In genomic region chr16:31888735-31889134, GRCh38 we compare ENCODE assay signal across 19 cellular contexts. TPM values are rescaled to one million over a fixed set of nuclear protein-coding genes. Genes with fewer than 3 reads are reported as not detected.
DNase-seq lines count a peak whose midpoint lies in the region; ATAC-seq, FAIRE-seq and TF ChIP-seq lines count a peak whose summit lies in the region.
"Had no signal": no experiment of that assay in that cellular context is flagged by ENCODE, and none has a peak within 500 bp of the region (broad histone marks: within the 10 kb centered on the region; RNA-seq: fewer than 3 reads in every experiment).

No MANE protein-coding gene starts in this region.

- H3K27ac ChIP-seq in mammary epithelial cell (ENCODE audit: insufficient read depth, low read depth, low read length), result no peak overlapping the region
- no peak overlapping the region for H3K27ac ChIP-seq in K562 (ENCODE audit: extremely low read depth, low read depth, low read length)
- no peak overlapping the region for H3K27ac ChIP-seq in H9 (ENCODE audit: insufficient read length, low read depth, low read length)
- H3K27ac ChIP-seq: dorsolateral prefrontal cortex, lower lobe of right lung, upper lobe of right lung had no signal

- ATAC-seq in K562, result no peak
- peak; percentile 83 for ATAC-seq in stimulated activated effector memory CD8-positive, alpha-beta T cell treated with anti-CD3 and anti-CD28 coated beads, Interleukin-12 subunit alpha, Interleukin-12 subunit beta, amount 100 ng/mL, for 72 hours
- ATAC-seq: lower lobe of right lung, SK-N-SH treated with all-trans-retinoic acid at 6 μM for 48 hours, upper lobe of right lung, WTC11 had no signal

- H2BK5ac ChIP-seq in H9 (ENCODE audit: insufficient read length, low read length), result no peak overlapping the region

- intact Hi-C loops in MCF 10A (cut with micrococcal nuclease), result no loop called here
- intact Hi-C loops in mammary epithelial cell (cut with micrococcal nuclease), result no loop called here
- intact Hi-C loops in K562 (cut with micrococcal nuclease), result no loop called here

- no peaks in the 10 kb centered on the region for H3K79me1 ChIP-seq in H9 (ENCODE audit: insufficient read depth, low read depth, low read length, poor library complexity, severe bottlenecking)

- H3K9me3 Mint-ChIP-seq in T-helper 2 cell treated with Interferon-gamma antibody and Interleukin-4, amounts not matched to agents 5 μg/mL and 100 μg/mL, for 36 hours, result peaks cover 82% of the 10 kb centered on the region
- H3K9me3 Mint-ChIP-seq in MCF 10A (ENCODE audit: unreplicated experiment) (peaks cover 10% of the 10 kb centered on the region), H9 (peaks cover 27 to 73% of the 10 kb centered on the region in 2 experiments)
- peaks cover 11% of the 10 kb centered on the region for H3K9me3 Mint-ChIP-seq in stimulated activated effector memory CD8-positive, alpha-beta T cell treated with anti-CD3 and anti-CD28 coated beads, Interleukin-12 subunit alpha, Interleukin-12 subunit beta, amount 100 ng/mL, for 72 hours

- H3K27me3 Mint-ChIP-seq in T-helper 2 cell treated with Interferon-gamma antibody and Interleukin-4, amounts not matched to agents 5 μg/mL and 100 μg/mL, for 36 hours (ENCODE audit: low read depth), result no peaks in the 10 kb centered on the region
- H3K27me3 Mint-ChIP-seq in MCF 10A (ENCODE audit: insufficient read depth, unreplicated experiment) (no peaks in the 10 kb centered on the region), H9 (ENCODE audit: low read depth) (no peaks in the 10 kb centered on the region)

- H3K4me1 Mint-ChIP-seq in T-helper 2 cell treated with Interferon-gamma antibody and Interleukin-4, amounts not matched to agents 5 μg/mL and 100 μg/mL, for 36 hours (ENCODE audit: low read depth), result peaks cover 11% of the 10 kb centered on the region
- H3K4me1 Mint-ChIP-seq in MCF 10A (ENCODE audit: insufficient read depth, unreplicated experiment) (no peaks in the 10 kb centered on the region), H9 (no peaks in the 10 kb centered on the region)
- peaks cover 71% of the 10 kb centered on the region for H3K4me1 Mint-ChIP-seq in stimulated activated effector memory CD8-positive, alpha-beta T cell treated with anti-CD3 and anti-CD28 coated beads, Interleukin-12 subunit alpha, Interleukin-12 subunit beta, amount 100 ng/mL, for 72 hours
- H3K4me1 Mint-ChIP-seq: WTC11 had no signal

- no peak for TF ChIP-seq POLR2A in K562 (conservative IDR thresholded peaks at IDR 0.05)

- H2BK120ac ChIP-seq in H9 (ENCODE audit: low read depth, low read length, poor library complexity, severe bottlenecking), result no peak overlapping the region

- H3K36me3 Mint-ChIP-seq in T-helper 2 cell treated with Interferon-gamma antibody and Interleukin-4, amounts not matched to agents 5 μg/mL and 100 μg/mL, for 36 hours (ENCODE audit: low read depth), result peaks cover 99% of the 10 kb centered on the region
- peaks cover 92% of the 10 kb centered on the region for H3K36me3 Mint-ChIP-seq in MCF 10A (ENCODE audit: insufficient read depth, unreplicated experiment)
- peaks cover 100% of the 10 kb centered on the region for H3K36me3 Mint-ChIP-seq in stimulated activated effector memory CD8-positive, alpha-beta T cell treated with anti-CD3 and anti-CD28 coated beads, Interleukin-12 subunit alpha, Interleukin-12 subunit beta, amount 100 ng/mL, for 72 hours
- H3K36me3 Mint-ChIP-seq in H9 (ENCODE audit: insufficient read depth in 1 of 3, low read depth in 3 of 3), result peaks cover 92 to 98% (median 93%) of the 10 kb centered on the region in 3 experiments

- H3K9ac ChIP-seq in mammary epithelial cell (ENCODE audit: insufficient read depth, low read length) (no peak overlapping the region), K562 (ENCODE audit: insufficient read depth in 1 of 2, low read depth in 2 of 2, low read length in 2 of 2) (no peak overlapping the region), H9 (ENCODE audit: extremely low read depth, insufficient read length, low read length) (no peak overlapping the region)

- no peak overlapping the region for H2AK5ac ChIP-seq in H9 (ENCODE audit: insufficient read length, low read length)

- H4K20me1 ChIP-seq in mammary epithelial cell (ENCODE audit: insufficient read depth, low read length) (no peaks in the 10 kb centered on the region), K562 (replicated peaks; ENCODE audit: control insufficient read depth, insufficient read depth, low read length) (no peaks in the 10 kb centered on the region), H9 (ENCODE audit: control insufficient read depth, insufficient read depth, insufficient read length) (no peaks in the 10 kb centered on the region)

- BruUV-seq in MCF 10A (replicated peaks; lab: Mats Ljungman, UMichigan) (no TSS peak), mammary epithelial cell (replicated peaks; lab: Mats Ljungman, UMichigan) (no TSS peak), K562 (replicated peaks; lab: Mats Ljungman, UMichigan) (no TSS peak)

- H3K27me3 ChIP-seq in mammary epithelial cell (ENCODE audit: insufficient read depth, low read length) (no peaks in the 10 kb centered on the region), K562 (ENCODE audit: control insufficient read depth in 2 of 2, insufficient read depth in 2 of 2, low read length in 2 of 2) (no peaks in the 10 kb centered on the region), H9 (ENCODE audit: insufficient read depth, low read length) (no peaks in the 10 kb centered on the region)
- H3K27me3 ChIP-seq: dorsolateral prefrontal cortex, upper lobe of right lung had no signal

- POLR2A ChIA-PET in MCF 10A (lab: Yijun Ruan, JAX), result interaction anchor here (0.8 kb wide), 1 partner anchor 15 kb away, joined by 3 read pairs; the partner anchor contains the start of gene ZNF267
- POLR2A ChIA-PET in K562 (lab: Yijun Ruan, JAX), result no interaction called here

- TF ChIP-seq RAD21 in K562 (CRISPR knock-in tag; conservative IDR thresholded peaks at IDR 0.05 in 1 of 2, IDR thresholded peaks at IDR 0.05 in 1 of 2), result no peak

- H4K8ac ChIP-seq in H9 (replicated peaks; ENCODE audit: insufficient read length, low read depth, low read length), result no peak overlapping the region

- H4K91ac ChIP-seq in H9 (ENCODE audit: insufficient read length, low read depth, low read length), result no peak overlapping the region

- H3K36me3 ChIP-seq in mammary epithelial cell (ENCODE audit: insufficient read depth, low read length) (peaks cover 35% of the 10 kb centered on the region), K562 (ENCODE audit: control insufficient read depth, insufficient read depth, low read length) (peaks cover 99% of the 10 kb centered on the region)

- H3K4me1 ChIP-seq in mammary epithelial cell (ENCODE audit: insufficient read depth, low read length), result no peaks in the 10 kb centered on the region
- no peaks in the 10 kb centered on the region for H3K4me1 ChIP-seq in K562 (replicated peaks in 1 of 2; ENCODE audit: control insufficient read depth in 2 of 2, insufficient read depth in 2 of 2, low read length in 2 of 2)
- no peaks in the 10 kb centered on the region for H3K4me1 ChIP-seq in H9 (ENCODE audit: insufficient read depth, low read length)
- H3K4me1 ChIP-seq: lower lobe of right lung, upper lobe of right lung had no signal

- no peak overlapping the region for H4K5ac ChIP-seq in H9 (ENCODE audit: insufficient read length, low read depth, low read length)

- CTCF ChIA-PET in MCF 10A (lab: Yijun Ruan, JAX) (interaction anchor here (0.6 kb wide), 1 partner anchor 44 kb away, joined by 5 read pairs; no protein-coding TSS in a partner anchor), mammary epithelial cell (lab: Charles Lee; ENCODE audit: low non-redundant PET) (interaction anchor here (0.6 kb wide), 1 partner anchor 15 kb away, joined by 10 read pairs; the partner anchor contains the start of gene ZNF267), K562 (lab: Yijun Ruan, JAX; ENCODE audit: low intra/inter-chr PET ratio) (no interaction called here)

- H3K23ac ChIP-seq in H9 (ENCODE audit: insufficient read length, low read depth, low read length), result no peak overlapping the region

- H3K23me2 ChIP-seq in H9 (ENCODE audit: insufficient read length, low read depth, low read length, poor library complexity, severe bottlenecking), result no peaks in the 10 kb centered on the region

- no peak overlapping the region for H2BK15ac ChIP-seq in H9 (ENCODE audit: low read depth, low read length)

- TF ChIP-seq CTCF in MCF 10A (IDR thresholded peaks at IDR 0.05; ENCODE audit: unreplicated experiment), result no peak
- TF ChIP-seq CTCF in mammary epithelial cell (conservative IDR thresholded peaks at IDR 0.05 in 1 of 2, IDR thresholded peaks at IDR 0.05 in 1 of 2; ENCODE audit: extremely low read depth in 1 of 2, insufficient read depth in 1 of 2, low read depth in 1 of 2, low read length in 2 of 2), result no peak
- no peak for TF ChIP-seq CTCF in K562 (IDR thresholded peaks at IDR 0.05 in 2 of 3, conservative IDR thresholded peaks at IDR 0.05 in 1 of 3; ENCODE audit: insufficient read depth in 2 of 3, low read depth in 1 of 3, low read length in 3 of 3)
- no peak for TF ChIP-seq CTCF in H9 (conservative IDR thresholded peaks at IDR 0.05)

- in situ Hi-C loops in mammary epithelial cell (cut with MboI; ENCODE audit: low sequenced_read_pairs in 2 of 2) (loop anchor here in 1 of 2 donors (25.0 kb wide), 1 partner anchor 176 kb away; a partner anchor contains a TSS), K562 (cut with MboI) (no loop called here)

- H3K4me3 Mint-ChIP-seq in T-helper 2 cell treated with Interferon-gamma antibody and Interleukin-4, amounts not matched to agents 5 μg/mL and 100 μg/mL, for 36 hours, result no peak overlapping the region
- no peak overlapping the region for H3K4me3 Mint-ChIP-seq in MCF 10A (ENCODE audit: unreplicated experiment)
- H3K4me3 Mint-ChIP-seq in stimulated activated effector memory CD8-positive, alpha-beta T cell treated with anti-CD3 and anti-CD28 coated beads, Interleukin-12 subunit alpha, Interleukin-12 subunit beta, amount 100 ng/mL, for 72 hours, result peak overlapping the region; percentile 61
- H3K4me3 Mint-ChIP-seq in H9, result no peak overlapping the region
- H3K4me3 Mint-ChIP-seq: WTC11 had no signal

- H3K9me3 ChIP-seq in mammary epithelial cell (replicated peaks; ENCODE audit: insufficient read depth, low read length) (peaks cover 8% of the 10 kb centered on the region), K562 (replicated peaks; ENCODE audit: control insufficient read depth, insufficient read depth, low read depth, low read length) (peaks cover 33% of the 10 kb centered on the region), H9 (ENCODE audit: control insufficient read depth, low read depth, low read length) (peaks cover 4% of the 10 kb centered on the region)

- H3K56ac ChIP-seq in H9 (ENCODE audit: insufficient read length, low read depth, low read length), result no peak overlapping the region

- no peak overlapping the region for H3K14ac ChIP-seq in H9 (ENCODE audit: insufficient read depth, low read length)

- no peak for DNase-seq in T-helper 2 cell treated with Interferon-gamma antibody and Interleukin-4, amounts not matched to agents 5 μg/mL and 100 μg/mL, for 36 hours (ENCODE audit: low spot score)
- DNase-seq in T-helper 2 cell, result no peak
- no peak for DNase-seq in MCF 10A (ENCODE audit: unreplicated experiment)
- DNase-seq in mammary epithelial cell, result no peak
- DNase-seq in K562 (ENCODE audit: extremely low read depth in 1 of 4, low spot score in 3 of 4), result no peak
- no peak for DNase-seq in stimulated activated effector memory CD8-positive, alpha-beta T cell treated with anti-CD3 and anti-CD28 coated beads, Interleukin-12 subunit alpha, Interleukin-12 subunit beta, amount 100 ng/mL, for 72 hours (ENCODE audit: low spot score in 2 of 2)
- no peak for DNase-seq in NK-92 treated with Interleukin-12 subunit alpha and Interleukin-12 subunit beta, amount 100 ng/mL, for 24 hours (lab: John Stamatoyannopoulos, UW)
- no peak for DNase-seq in H9
- DNase-seq: 8988T; activated gamma-delta T cell treated with Interleukin-2 at 50 U/mL for 16 hours; central memory CD4-positive, alpha-beta T cell; dorsolateral prefrontal cortex; lower lobe of right lung; NCI-H1417; stimulated activated CD8-positive, alpha-beta memory T cell treated with anti-CD3 and anti-CD28 coated beads, Interleukin-4, amount 100 ng/mL, for 48 hours; substantia nigra; upper lobe of right lung had no signal

- H3K4me3 ChIP-seq in mammary epithelial cell (replicated peaks in 1 of 3; ENCODE audit: insufficient read depth in 1 of 3, low read depth in 2 of 3, low read length in 3 of 3), result no peak overlapping the region
- no peak overlapping the region for H3K4me3 ChIP-seq in K562
- H3K4me3 ChIP-seq: dorsolateral prefrontal cortex, lower lobe of right lung, upper lobe of right lung had no signal

- FAIRE-seq in K562 (lab: Jason Lieb, UNC), result no peak

- TF ChIP-seq EP300 in K562 (IDR thresholded peaks at IDR 0.05; ENCODE audit: low read length), result no peak

- H3K27ac Mint-ChIP-seq in T-helper 2 cell treated with Interferon-gamma antibody and Interleukin-4, amounts not matched to agents 5 μg/mL and 100 μg/mL, for 36 hours, result peak overlapping the region; percentile 62
- H3K27ac Mint-ChIP-seq in MCF 10A (ENCODE audit: low read depth, unreplicated experiment) (peak overlapping the region; percentile 12), H9 (no peak overlapping the region)
- H3K27ac Mint-ChIP-seq in stimulated activated effector memory CD8-positive, alpha-beta T cell treated with anti-CD3 and anti-CD28 coated beads, Interleukin-12 subunit alpha, Interleukin-12 subunit beta, amount 100 ng/mL, for 72 hours, result peak overlapping the region; percentile 95
- H3K27ac Mint-ChIP-seq: WTC11 had no signal

- dilution Hi-C loops in mammary epithelial cell (cut with HindIII; ENCODE audit: low sequenced_read_pairs), result no loop called here

- H3K79me2 ChIP-seq in mammary epithelial cell (ENCODE audit: insufficient read depth, low read length) (peaks cover 91% of the 10 kb centered on the region), K562 (ENCODE audit: control insufficient read depth, insufficient read depth, low read length) (peaks cover 80% of the 10 kb centered on the region), H9 (ENCODE audit: insufficient read depth, low read length) (peaks cover 3% of the 10 kb centered on the region; the same call in 1 of the 2 replicates)

- no peak overlapping the region for H3K4ac ChIP-seq in H9 (ENCODE audit: low read depth, low read length)

- no peak overlapping the region for H3K4me2 ChIP-seq in mammary epithelial cell (ENCODE audit: insufficient read depth, low read depth, low read length)
- H3K4me2 ChIP-seq in K562 (ENCODE audit: insufficient read depth, low read length), result no peak overlapping the region
- H3K4me2 ChIP-seq in H9 (ENCODE audit: insufficient read depth, insufficient read length, low read length), result no peak overlapping the region

- H3K9me1 ChIP-seq in K562 (ENCODE audit: control insufficient read depth, insufficient read depth, low read length), result no peaks in the 10 kb centered on the region

- no peak overlapping the region for H2AFZ ChIP-seq in mammary epithelial cell (ENCODE audit: low read depth, low read length)
- H2AFZ ChIP-seq in K562 (ENCODE audit: low read depth, low read length), result no peak overlapping the region
- no peak overlapping the region for H2AFZ ChIP-seq in H9 (ENCODE audit: low read length)

- H3K18ac ChIP-seq in H9 (ENCODE audit: insufficient read length, low read depth, low read length), result no peak overlapping the region

- no peak overlapping the region for H2BK12ac ChIP-seq in H9 (ENCODE audit: insufficient read length, low read depth, low read length)

- H2BK20ac ChIP-seq in H9 (ENCODE audit: low read depth, low read length, poor library complexity, severe bottlenecking), result no peak overlapping the region

- no peak overlapping the region for H3T11ph ChIP-seq in H9 (ENCODE audit: low read length)

RNA-seq across cellular contexts. Expression of gene ZNF267, which starts 15.1 kb away (rescaled TPM):
- total RNA-seq in MCF 10A (2022), result 10.1 and 10.6 TPM in 2 replicates
- total RNA-seq in mammary epithelial cell, result 10 to 100 TPM; 11.4 to 14.0 TPM
- 4.7 TPM for polyA plus RNA-seq in mammary epithelial cell
- 15.5 TPM for polyA minus RNA-seq in mammary epithelial cell
- total RNA-seq in K562 (2011; cell fraction: chromatin; rRNA removed; ENCODE audit: low replicate concordance), result 24.7 and 44.0 TPM in 2 replicates
- total RNA-seq in K562 (2011; cell fraction: nucleolus; rRNA removed), result 17.0 and 25.0 TPM in 2 replicates
- total RNA-seq in K562 (2011; cell fraction: nucleoplasm; rRNA removed), result 25.1 and 28.1 TPM in 2 replicates
- total RNA-seq in K562 (2014; rRNA removed), result 14.2 and 18.2 TPM in 2 replicates
- total RNA-seq in K562 (2014; rRNA removed; fragmentation: Illumina TruSeq; extraction: Trizol), result 34.5 and 40.8 TPM in 2 replicates
- 35.1 and 38.8 TPM in 2 replicates for total RNA-seq in K562 (2015; rRNA removed; fragmentation: Illumina TruSeq; extraction: Trizol)
- total RNA-seq in K562 (2021), result 24.6 and 29.1 TPM in 2 replicates
- polyA plus RNA-seq in K562 (2011; rRNA removed), result 16.0 and 21.4 TPM in 2 replicates
- polyA plus RNA-seq in K562 (2011; cell fraction: cytosol; rRNA removed), result 3.5 and 6.0 TPM in 2 replicates
- 9.2 and 12.6 TPM in 2 replicates for polyA plus RNA-seq in K562 (2011; cell fraction: nucleus; rRNA removed)
- polyA plus RNA-seq in K562 (2012), result 12.6 and 14.4 TPM in 2 replicates
- polyA plus RNA-seq in K562 (2014; fragmentation: Illumina TruSeq; extraction: Trizol), result 19.2 and 21.5 TPM in 2 replicates
- 10 to 100 TPM; 18.1 to 22.2 TPM for polyA plus RNA-seq in K562 (2014; fragmentation: Nextera tagmentation; extraction: Ambion mirVana)
- polyA plus RNA-seq in K562 (2014; rRNA removed), result 13.0 and 14.6 TPM in 2 replicates
- polyA minus RNA-seq in K562 (2011; rRNA and poly(A)+ RNA removed), result 43.3 and 47.1 TPM in 2 replicates
- 12.4 and 13.0 TPM in 2 replicates for polyA minus RNA-seq in K562 (2011; cell fraction: cytosol; rRNA and poly(A)+ RNA removed)
- 33.3 and 40.5 TPM in 2 replicates for polyA minus RNA-seq in K562 (2011; cell fraction: nucleus; rRNA and poly(A)+ RNA removed)
- 32.8 and 36.1 TPM in 2 replicates for total RNA-seq in H9 (2021)

Comparison
In these comparisons a context has a peak if more than half of its experiments do, and no peak if none do; other contexts are left out.
1. H3K27ac Mint-ChIP-seq: peak in T-helper 2 cell treated with Interferon-gamma antibody and Interleukin-4, amounts not matched to agents 5 μg/mL and 100 μg/mL, for 36 hours (single experiment), MCF 10A (single experiment) and stimulated activated effector memory CD8-positive, alpha-beta T cell treated with anti-CD3 and anti-CD28 coated beads, Interleukin-12 subunit alpha, Interleukin-12 subunit beta, amount 100 ng/mL, for 72 hours (single experiment); none in H9 (0 of 3).